In the genomic region with DNA sequence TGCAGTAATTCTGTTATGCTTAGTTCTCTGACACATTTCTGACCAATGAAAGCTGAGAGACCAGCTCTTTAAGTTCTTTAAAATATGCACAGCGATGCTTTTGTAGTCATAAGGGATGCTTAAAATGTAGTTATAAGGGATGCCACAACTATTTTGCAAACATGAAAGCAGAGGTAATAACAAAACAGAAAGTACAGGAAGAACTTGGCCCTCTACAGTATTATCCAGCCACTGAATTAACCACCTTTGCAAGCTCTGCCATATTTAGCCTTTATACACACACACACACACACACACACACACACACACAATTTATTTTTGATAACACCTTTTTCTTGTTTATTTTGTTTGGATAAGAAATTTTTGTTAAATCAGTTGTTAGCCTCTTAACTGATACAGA, we compare ENCODE assay signal across 24 cellular contexts.
A peak's percentile ranks its signal among the peaks of the same experiment; 100 is the strongest.
DNase-seq lines count a peak whose midpoint lies in the region; ATAC-seq and TF ChIP-seq lines count a peak whose summit lies in the region.
"Had no signal": no experiment of that assay in that cellular context is flagged by ENCODE, and none has a peak within 500 bp of the region (broad histone marks: within the 10 kb centered on the region; RNA-seq: fewer than 3 reads in every experiment).

No MANE protein-coding gene starts in this region.

- no peaks in the 10 kb centered on the region for H3F3A ChIP-seq in MM.1S (ENCODE audit: insufficient read depth, low read length)

- no peaks in the 10 kb centered on the region for H3K27me3 ChIP-seq in MM.1S (replicated peaks; ENCODE audit: insufficient read depth, low read length)
- no peaks in the 10 kb centered on the region for H3K27me3 ChIP-seq in OCI-LY3 (ENCODE audit: low read depth, low read length)
- no peaks in the 10 kb centered on the region for H3K27me3 ChIP-seq in stomach
- H3K27me3 ChIP-seq: BE2C, BLaER1 had no signal

- H3K9ac ChIP-seq in MM.1S (ENCODE audit: low read length) (no peak overlapping the region), OCI-LY3 (ENCODE audit: low read length) (no peak overlapping the region)
- H3K9ac ChIP-seq: BLaER1 had no signal

- H3K4me2 ChIP-seq in MM.1S (ENCODE audit: low read depth, low read length) (no peak overlapping the region), OCI-LY3 (ENCODE audit: low read length) (no peak overlapping the region)
- H3K4me2 ChIP-seq: A549, BLaER1 had no signal

- TF ChIP-seq EP300 in stomach (IDR thresholded peaks at IDR 0.05), result no peak

- TF ChIP-seq POLR2A in stomach (IDR thresholded peaks at IDR 0.05), result no peak

- DNase-seq in NCI-H82 (lab: John Stamatoyannopoulos, UW), result peak; percentile 0
- DNase-seq in NCI-H82 treated with DMSO at 0.1 percent for 48 hours (lab: John Stamatoyannopoulos, UW; ENCODE audit: unreplicated experiment), result no peak
- peak; percentile 22 for DNase-seq in MM.1S
- DNase-seq in nucleus accumbens (lab: John Stamatoyannopoulos, UW), result no peak
- no peak for DNase-seq in stomach
- DNase-seq: ACHN; BE2C; C1 segment of cervical spinal cord; CD4-positive, alpha-beta memory T cell; CD4-positive, CD25-positive, alpha-beta regulatory T cell; CD8-positive, alpha-beta memory T cell; COR-L47; DMS 273 treated with DMSO at 0.1 percent for 48 hours; DMS153; DMS53; DMS79; DND-41; EL; GDM1 had no signal

- H3K36me3 ChIP-seq in MM.1S (replicated peaks; ENCODE audit: insufficient read depth, low read length), result no peaks in the 10 kb centered on the region
- H3K36me3 ChIP-seq in OCI-LY3 (replicated peaks; ENCODE audit: low read depth, low read length), result no peaks in the 10 kb centered on the region
- no peaks in the 10 kb centered on the region for H3K36me3 ChIP-seq in stomach
- H3K36me3 ChIP-seq: BE2C, BLaER1 had no signal

- H2AFZ ChIP-seq in MM.1S (ENCODE audit: low read length), result no peak overlapping the region
- H2AFZ ChIP-seq in OCI-LY3 (ENCODE audit: low read depth, low read length), result peak overlapping the region; percentile 57

- H3K27ac ChIP-seq in MM.1S (ENCODE audit: low read length), result no peak overlapping the region
- no peak overlapping the region for H3K27ac ChIP-seq in OCI-LY3 (ENCODE audit: low read length)
- no peak overlapping the region for H3K27ac ChIP-seq in stomach
- H3K27ac ChIP-seq: 22Rv1, A549, BLaER1 had no signal

- H3K79me2 ChIP-seq in MM.1S (ENCODE audit: low read length) (no peaks in the 10 kb centered on the region), OCI-LY3 (ENCODE audit: low read length) (no peaks in the 10 kb centered on the region)

- no peaks in the 10 kb centered on the region for H3K9me3 ChIP-seq in MM.1S (replicated peaks; ENCODE audit: insufficient read depth, low read length)
- H3K9me3 ChIP-seq in OCI-LY3 (ENCODE audit: insufficient read depth, low read length), result no peaks in the 10 kb centered on the region
- no peaks in the 10 kb centered on the region for H3K9me3 ChIP-seq in stomach
- H3K9me3 ChIP-seq: A549, BE2C, BLaER1 had no signal

- intact Hi-C loops in stomach (cut with DNase I; ENCODE audit: low total_unique reads), result no loop called here

- no peaks in the 10 kb centered on the region for H3K9me2 ChIP-seq in MM.1S (replicated peaks; ENCODE audit: insufficient read depth, low read length)

- WGBS in stomach, 5 donors, result 67 to 91% (median 88%) methylated on average over 1 of the region's 1 CpG

- H4K20me1 ChIP-seq in MM.1S (ENCODE audit: insufficient read depth, low read length) (no peaks in the 10 kb centered on the region), OCI-LY3 (ENCODE audit: insufficient read depth, low read length) (no peaks in the 10 kb centered on the region)
- H4K20me1 ChIP-seq: BLaER1 had no signal

- TF ChIP-seq CTCF in MM.1S (IDR thresholded peaks at IDR 0.05; ENCODE audit: low read length), result no peak
- TF ChIP-seq CTCF in OCI-LY3 (IDR thresholded peaks at IDR 0.05; ENCODE audit: low read depth, low read length), result no peak
- no peak for TF ChIP-seq CTCF in stomach (IDR thresholded peaks at IDR 0.05)

- H3K4me1 ChIP-seq in MM.1S (ENCODE audit: low read length) (no peaks in the 10 kb centered on the region), OCI-LY3 (ENCODE audit: low read length) (0 out of 2 replicates have a peak, but pooled peaks cover 3% of the 10 kb centered on the region), stomach (no peaks in the 10 kb centered on the region)
- H3K4me1 ChIP-seq: A549, BLaER1 had no signal

- H3K4me3 ChIP-seq in MM.1S (ENCODE audit: low read length), result no peak overlapping the region
- no peak overlapping the region for H3K4me3 ChIP-seq in OCI-LY3 (ENCODE audit: low read length)
- no peak overlapping the region for H3K4me3 ChIP-seq in stomach
- H3K4me3 ChIP-seq: A549, BLaER1 had no signal

- ATAC-seq in GM21367 (IDR thresholded peaks at IDR 0.05; ENCODE audit: unreplicated experiment), result no peak
- ATAC-seq: A549 had no signal

Comparison
In these comparisons a context has a peak if more than half of its experiments do, and no peak if none do; other contexts are left out.
1. DNase-seq: peak in NCI-H82 (single experiment) and MM.1S (single experiment); none in NCI-H82 treated with DMSO at 0.1 percent for 48 hours (single experiment), nucleus accumbens (0 of 56) and stomach (single experiment).